Comparison of ENCODE assay signal across 11 cellular contexts in genomic region chr10:102611514-102612095, GRCh38. TPM values are rescaled to one million over a fixed set of nuclear protein-coding genes. Genes with fewer than 3 reads are reported as not detected.
DNase-seq lines count a peak whose midpoint lies in the region; ATAC-seq and TF ChIP-seq lines count a peak whose summit lies in the region.
"Had no signal": no experiment of that assay in that cellular context is flagged by ENCODE, and none has a peak within 500 bp of the region (broad histone marks: within the 10 kb centered on the region; RNA-seq: fewer than 3 reads in every experiment).

No MANE protein-coding gene starts in this region.

- H3K4me1 Mint-ChIP-seq in activated CD4-positive, alpha-beta T cell treated with anti-CD3 and anti-CD28 coated beads for 36 hours: peaks cover 37% of the 10 kb centered on the region
- peaks cover 18% of the 10 kb centered on the region for H3K4me1 Mint-ChIP-seq in activated CD4-positive, alpha-beta T cell treated with anti-CD3 and anti-CD28 coated beads, Interleukin-2, amount 10 ng/mL, durations not matched to agents 24 days and 14 days

- H3K9me3 ChIP-seq in thoracic aorta: no peaks in the 10 kb centered on the region
- no peaks in the 10 kb centered on the region for H3K9me3 ChIP-seq in MG63

- H3K27ac ChIP-seq in layer of hippocampus (ENCODE audit: low read depth, low read length): peak overlapping the region; percentile 43
- peak overlapping the region; percentile 31 to 55 for H3K27ac ChIP-seq in thoracic aorta

- peak; percentile 24 for ATAC-seq in activated CD4-positive, alpha-beta T cell treated with anti-CD3 and anti-CD28 coated beads for 36 hours
- ATAC-seq in thoracic aorta (ENCODE audit: insufficient number of reproducible peaks, low FRiP score, low read depth) (no peak), GM19395 (IDR thresholded peaks at IDR 0.05; ENCODE audit: unreplicated experiment) (no peak)
- ATAC-seq: natural killer cell had no signal

- no peak for DNase-seq in activated CD4-positive, alpha-beta T cell treated with anti-CD3 and anti-CD28 coated beads for 36 hours
- DNase-seq in activated CD4-positive, alpha-beta T cell treated with anti-CD3 and anti-CD28 coated beads, Interleukin-2, amount 10 ng/mL, durations not matched to agents 24 days and 14 days: no peak
- DNase-seq in amniotic epithelial cell (ENCODE audit: low read depth) (peak; percentile 64), thoracic aorta (ENCODE audit: low spot score) (no peak), MG63 (no peak)
- no peak for DNase-seq in effector CD8-positive, alpha-beta T cell (lab: John Stamatoyannopoulos, UW)
- DNase-seq: 8988T, DMS53, natural killer cell had no signal

- H3K27me3 Mint-ChIP-seq in activated CD4-positive, alpha-beta T cell treated with anti-CD3 and anti-CD28 coated beads for 36 hours: no peaks in the 10 kb centered on the region
- no peaks in the 10 kb centered on the region for H3K27me3 Mint-ChIP-seq in activated CD4-positive, alpha-beta T cell treated with anti-CD3 and anti-CD28 coated beads, Interleukin-2, amount 10 ng/mL, durations not matched to agents 24 days and 14 days

- CTCF ChIA-PET in activated CD4-positive, alpha-beta T cell treated with anti-CD3 and anti-CD28 coated beads for 36 hours (lab: Charles Lee): interaction anchor here (1.0 to 2.1 kb wide), 6 partner anchors 10 to 380 kb away, joined by 3 to 7 read pairs (median 4); no protein-coding TSS in a partner anchor

- H3K36me3 ChIP-seq in thoracic aorta (peaks cover 6% of the 10 kb centered on the region), MG63 (no peaks in the 10 kb centered on the region; the same call in 1 of the 2 replicates)

- H3K4me1 ChIP-seq in thoracic aorta (ENCODE audit: control insufficient read depth in 1 of 2, low read depth in 2 of 2): peaks cover 11 to 36% of the 10 kb centered on the region in 2 donors

- intact Hi-C loops in activated CD4-positive, alpha-beta T cell treated with anti-CD3 and anti-CD28 coated beads for 36 hours (cut with DNase I, micrococcal nuclease): no loop called here
- intact Hi-C loops in activated CD4-positive, alpha-beta T cell treated with anti-CD3 and anti-CD28 coated beads, Interleukin-2, amount 10 ng/mL, durations not matched to agents 24 days and 14 days (cut with micrococcal nuclease): no loop called here

- POLR2A ChIA-PET in activated CD4-positive, alpha-beta T cell treated with anti-CD3 and anti-CD28 coated beads for 36 hours (lab: Charles Lee): interaction anchor here (0.6 kb wide), 1 partner anchor 370 kb away, joined by 3 read pairs; the partner anchor contains the start of gene PITX3

- H3K27me3 ChIP-seq in layer of hippocampus (ENCODE audit: control insufficient read depth, insufficient read depth, low read length) (no peaks in the 10 kb centered on the region), thoracic aorta (replicated peaks; ENCODE audit: insufficient read depth) (no peaks in the 10 kb centered on the region), MG63 (no peaks in the 10 kb centered on the region)

- no peak for TF ChIP-seq CTCF in thoracic aorta (IDR thresholded peaks at IDR 0.05)

- no peak overlapping the region for H3K4me3 Mint-ChIP-seq in activated CD4-positive, alpha-beta T cell treated with anti-CD3 and anti-CD28 coated beads for 36 hours
- no peak overlapping the region for H3K4me3 Mint-ChIP-seq in activated CD4-positive, alpha-beta T cell treated with anti-CD3 and anti-CD28 coated beads, Interleukin-2, amount 10 ng/mL, durations not matched to agents 24 days and 14 days
- H3K4me3 Mint-ChIP-seq: natural killer cell had no signal

- no peaks in the 10 kb centered on the region for H3K9me3 Mint-ChIP-seq in activated CD4-positive, alpha-beta T cell treated with anti-CD3 and anti-CD28 coated beads for 36 hours (ENCODE audit: low read depth)
- H3K9me3 Mint-ChIP-seq in activated CD4-positive, alpha-beta T cell treated with anti-CD3 and anti-CD28 coated beads, Interleukin-2, amount 10 ng/mL, durations not matched to agents 24 days and 14 days: no peaks in the 10 kb centered on the region
- H3K9me3 Mint-ChIP-seq: natural killer cell had no signal

- H3K4me3 ChIP-seq in thoracic aorta (no peak overlapping the region), MG63 (no peak overlapping the region)

- H3K36me3 Mint-ChIP-seq in activated CD4-positive, alpha-beta T cell treated with anti-CD3 and anti-CD28 coated beads for 36 hours (ENCODE audit: low read depth): no peaks in the 10 kb centered on the region
- peaks cover 5% of the 10 kb centered on the region for H3K36me3 Mint-ChIP-seq in activated CD4-positive, alpha-beta T cell treated with anti-CD3 and anti-CD28 coated beads, Interleukin-2, amount 10 ng/mL, durations not matched to agents 24 days and 14 days (ENCODE audit: low read depth)
- H3K36me3 Mint-ChIP-seq: natural killer cell had no signal

- peak overlapping the region; percentile 55 for H3K27ac Mint-ChIP-seq in activated CD4-positive, alpha-beta T cell treated with anti-CD3 and anti-CD28 coated beads for 36 hours
- no peak overlapping the region for H3K27ac Mint-ChIP-seq in activated CD4-positive, alpha-beta T cell treated with anti-CD3 and anti-CD28 coated beads, Interleukin-2, amount 10 ng/mL, durations not matched to agents 24 days and 14 days
- H3K27ac Mint-ChIP-seq: natural killer cell had no signal

RNA-seq across cellular contexts. Expression of gene TRIM8, which starts 32.7 kb away (rescaled TPM):
- 10 to 100 TPM; 37.8 to 39.1 TPM for total RNA-seq in activated CD4-positive, alpha-beta T cell treated with anti-CD3 and anti-CD28 coated beads for 36 hours
- total RNA-seq in activated CD4-positive, alpha-beta T cell treated with anti-CD3 and anti-CD28 coated beads, Interleukin-2, amount 10 ng/mL, durations not matched to agents 24 days and 14 days: 85.5 and 85.7 TPM in 2 replicates
- 100 to 1,000 TPM; 154 to 192 TPM for total RNA-seq in thoracic aorta
- 27.8 and 40.9 TPM in 2 replicates for total RNA-seq in MG63 (2014; rRNA removed; shearing (Covaris generic); ENCODE audit: low replicate concordance)
